ENCODE assay signal across 1 cellular context in genomic region chr12:57479376-57480115, GRCh38.
TF ChIP-seq lines count a peak whose summit lies in the region.

TSS of gene ARHGAP9 (minus strand) at chr12:57479866. CDS start at chr12:57479406, 460 bp downstream.

TF ChIP-seq in IMR-90, 13 proteins besides CTCF, POLR2A, EP300 and RAD21 (continued from another document):
- no peak for TF ChIP-seq ELK1 (IDR thresholded peaks at IDR 0.05; ENCODE audit: borderline replicate concordance, low read depth, low read length)
- no peak for TF ChIP-seq MAZ (IDR thresholded peaks at IDR 0.05; ENCODE audit: borderline replicate concordance, low read depth, low read length)
- no peak for TF ChIP-seq CHD1 (IDR thresholded peaks at IDR 0.05; ENCODE audit: low read depth, low read length)
- TF ChIP-seq CEBPB (IDR thresholded peaks at IDR 0.05; ENCODE audit: low read depth, low read length), result no peak
- no peak for TF ChIP-seq FOS (IDR thresholded peaks at IDR 0.05; ENCODE audit: low read depth, low read length)
- TF ChIP-seq RCOR1 (IDR thresholded peaks at IDR 0.05; ENCODE audit: insufficient replicate concordance, low read length), result no peak
- TF ChIP-seq NFE2L2 (IDR thresholded peaks at IDR 0.05; ENCODE audit: low read depth, low read length), result no peak
- no peak for TF ChIP-seq MXI1 (IDR thresholded peaks at IDR 0.05; ENCODE audit: borderline replicate concordance, low read depth, low read length)
- TF ChIP-seq BHLHE40 (IDR thresholded peaks at IDR 0.05; ENCODE audit: low read depth, low read length), result no peak
- TF ChIP-seq SMC3 (IDR thresholded peaks at IDR 0.05; ENCODE audit: low read depth, low read length), result no peak
- no peak for TF ChIP-seq MAFK (IDR thresholded peaks at IDR 0.05; ENCODE audit: low read depth, low read length)
- TF ChIP-seq, protein P1, sequence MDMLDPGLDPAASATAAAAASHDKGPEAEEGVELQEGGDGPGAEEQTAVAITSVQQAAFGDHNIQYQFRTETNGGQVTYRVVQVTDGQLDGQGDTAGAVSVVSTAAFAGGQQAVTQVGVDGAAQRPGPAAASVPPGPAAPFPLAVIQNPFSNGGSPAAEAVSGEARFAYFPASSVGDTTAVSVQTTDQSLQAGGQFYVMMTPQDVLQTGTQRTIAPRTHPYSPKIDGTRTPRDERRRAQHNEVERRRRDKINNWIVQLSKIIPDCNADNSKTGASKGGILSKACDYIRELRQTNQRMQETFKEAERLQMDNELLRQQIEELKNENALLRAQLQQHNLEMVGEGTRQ (IDR thresholded peaks at IDR 0.05; ENCODE audit: low read depth, low read length), result no peak
TF ChIP-seq in IMR-90: peak in this region for 0.
